ENCODE assay signal across 32 cellular contexts in genomic region chr1:21799730-21800129, GRCh38. TPM values are rescaled to one million over a fixed set of nuclear protein-coding genes. Genes with fewer than 3 reads are reported as not detected.
"Had no signal": no experiment of that assay in that cellular context is flagged by ENCODE, and none has a peak within 500 bp of the region (broad histone marks: within the 10 kb centered on the region; RNA-seq: fewer than 3 reads in every experiment).

No MANE protein-coding gene starts in this region.

- DNase-seq: hippocampal formation; kidney glomerular epithelial cell; left colon; left lung; lower lobe of right lung; mammary epithelial cell; mesendoderm; naive B cell; occipital lobe; right lobe of liver; stimulated activated CD4-positive, alpha-beta T cell treated with anti-CD3 and anti-CD28 coated beads, Interleukin-2, amount 100 ng/mL, for 24 hours; stimulated activated CD4-positive, alpha-beta T cell treated with anti-CD3 and anti-CD28 coated beads, Interleukin-4, amount 100 ng/mL, for 1 hour; stimulated activated naive B cell treated with anti-CD40 and anti-IgM and Interleukin-4, amounts not matched to agents 10 μg/mL and 1 μg/mL and 100 μg/mL, for 72 hours; stimulated activated naive CD8-positive, alpha-beta T cell treated with anti-CD3 and anti-CD28 coated beads, Interleukin-15, Interleukin-2, amounts not matched to agents 100 U/mL and 50 U/mL, for 24 hours; stomach; testis; thyroid gland; transverse colon; upper lobe of left lung had no signal

- H3K4me1 ChIP-seq: left lung, lower lobe of right lung, parathyroid adenoma, right atrium auricular region, right lobe of liver, stomach, testis, thyroid gland, transverse colon, upper lobe of left lung, vagina had no signal

- H3K27ac Mint-ChIP-seq: mesothelial cell of epicardium; nephron; stimulated activated naive B cell treated with anti-CD40 and anti-IgM and Interleukin-4, amounts not matched to agents 10 μg/mL and 1 μg/mL and 100 μg/mL, for 72 hours had no signal

- H2AFZ ChIP-seq: parathyroid adenoma had no signal

- H3K79me2 ChIP-seq: parathyroid adenoma had no signal

- H3K4me3 ChIP-seq: left lung, lower lobe of right lung, right atrium auricular region, right lobe of liver, smooth muscle cell, stomach, testis, thyroid gland, transverse colon, upper lobe of left lung, vagina had no signal

- H3K4me1 Mint-ChIP-seq: mesothelial cell of epicardium, nephron, neural crest cell had no signal

- H3K27ac ChIP-seq: left lung, lower lobe of right lung, neutrophil, parathyroid adenoma, right atrium auricular region, right lobe of liver, stomach, testis, thyroid gland, transverse colon, upper lobe of left lung, vagina had no signal

- H3K4me3 Mint-ChIP-seq: mesothelial cell of epicardium; naive B cell; nephron; neural crest cell; stimulated activated naive B cell treated with anti-CD40 and anti-IgM and Interleukin-4, amounts not matched to agents 10 μg/mL and 1 μg/mL and 100 μg/mL, for 72 hours had no signal

- H3K27me3 ChIP-seq: left lung, neutrophil, right atrium auricular region, right lobe of liver, stomach, testis, thyroid gland, transverse colon, upper lobe of left lung, vagina had no signal

- H3K36me3 Mint-ChIP-seq: mesothelial cell of epicardium had no signal

- ATAC-seq: left colon; left lung; lower lobe of right lung; right lobe of liver; stimulated activated naive B cell treated with anti-CD40 and anti-IgM and Interleukin-4, amounts not matched to agents 10 μg/mL and 1 μg/mL and 100 μg/mL, for 72 hours; stimulated activated naive CD8-positive, alpha-beta T cell treated with anti-CD3 and anti-CD28 coated beads, Interleukin-15, Interleukin-2, amounts not matched to agents 100 U/mL and 50 U/mL, for 24 hours had no signal

- H3K36me3 ChIP-seq: left lung, lower lobe of right lung, neutrophil, right atrium auricular region, right lobe of liver, stomach, thyroid gland, transverse colon, upper lobe of left lung, vagina had no signal

- FAIRE-seq: keratinocyte had no signal

- H3K4me2 ChIP-seq: smooth muscle cell had no signal

- H3K9me3 ChIP-seq: neutrophil, testis, thyroid gland, transverse colon, vagina had no signal

- H3K9ac ChIP-seq: parathyroid adenoma had no signal

RNA-seq across cellular contexts. Expression of gene LDLRAD2, which starts 12.3 kb away (rescaled TPM):
- total RNA-seq: mammary epithelial cell, mononuclear cell, occipital lobe, osteocyte, pulmonary artery endothelial cell, renal cortical epithelial cell, right atrium auricular region, right lobe of liver, vagina had no signal
- polyA plus RNA-seq: mammary epithelial cell had no signal
